Comparison of ENCODE assay signal across 21 cellular contexts in genomic region chr17:15123593-15124590, GRCh38.
DNase-seq lines count a peak whose midpoint lies in the region; FAIRE-seq and TF ChIP-seq lines count a peak whose summit lies in the region.
"Had no signal": no experiment of that assay in that cellular context is flagged by ENCODE, and none has a peak within 500 bp of the region (broad histone marks: within the 10 kb centered on the region; RNA-seq: fewer than 3 reads in every experiment).

No MANE protein-coding gene starts in this region.

- H3K18ac ChIP-seq in mesendoderm (ENCODE audit: low read length) = no peak overlapping the region

- H4K8ac ChIP-seq in mesendoderm (ENCODE audit: low read depth, low read length) = no peak overlapping the region

- no peak overlapping the region for H2BK5ac ChIP-seq in mesendoderm (ENCODE audit: low read length)

- no peaks in the 10 kb centered on the region for H3K27me3 ChIP-seq in astrocyte (ENCODE audit: insufficient read depth, low read length)
- no peaks in the 10 kb centered on the region for H3K27me3 ChIP-seq in mesendoderm (ENCODE audit: insufficient read depth, low read length, poor library complexity)
- no peaks in the 10 kb centered on the region for H3K27me3 ChIP-seq in smooth muscle cell (ENCODE audit: low read depth)

- H3K4me2 ChIP-seq in astrocyte (ENCODE audit: low read length) = peak overlapping the region; percentile 38
- no peak overlapping the region for H3K4me2 ChIP-seq in mesendoderm (ENCODE audit: low read length)
- H3K4me2 ChIP-seq in smooth muscle cell = no peak overlapping the region

- peak; percentile 86 for FAIRE-seq in astrocyte (lab: Jason Lieb, UNC)
- FAIRE-seq in D721Med (lab: Jason Lieb, UNC) = no peak

- H3K23ac ChIP-seq in mesendoderm (ENCODE audit: low read length) = no peak overlapping the region

- no peak overlapping the region for H3K56ac ChIP-seq in mesendoderm (ENCODE audit: low read length)

- no peak overlapping the region for H4K5ac ChIP-seq in mesendoderm (ENCODE audit: low read length)

- H2AK5ac ChIP-seq in mesendoderm (ENCODE audit: low read length) = no peak overlapping the region

- TF ChIP-seq CTCF in AG10803 (conservative IDR thresholded peaks at IDR 0.05; ENCODE audit: low read length) (no peak), astrocyte (IDR thresholded peaks at IDR 0.05; ENCODE audit: insufficient read depth, low read depth, low read length) (no peak), smooth muscle cell (IDR thresholded peaks at IDR 0.05; ENCODE audit: borderline replicate concordance, insufficient read depth, poor library complexity, severe bottlenecking) (no peak), D721Med (IDR thresholded peaks at IDR 0.05; ENCODE audit: insufficient read depth, missing control alignments) (no peak)

- H3K9ac ChIP-seq in astrocyte (ENCODE audit: low read length) (no peak overlapping the region), mesendoderm (ENCODE audit: low read length) (no peak overlapping the region), smooth muscle cell (ENCODE audit: low read depth) (no peak overlapping the region)

- H3K4ac ChIP-seq in mesendoderm (ENCODE audit: low read depth, low read length) = no peak overlapping the region

- H3K4me1 ChIP-seq in astrocyte (ENCODE audit: insufficient read depth, low read length) (peaks cover 18% of the 10 kb centered on the region), mesendoderm (ENCODE audit: control insufficient read depth, low read depth, low read length) (no peaks in the 10 kb centered on the region), smooth muscle cell (ENCODE audit: low read depth) (peaks cover 30% of the 10 kb centered on the region)
- H3K4me1 ChIP-seq: psoas muscle had no signal

- no peak overlapping the region for H3K4me3 Mint-ChIP-seq in astrocyte (ENCODE audit: unreplicated experiment)
- H3K4me3 Mint-ChIP-seq: activated B cell treated with CpG ODN at 0.5 μM for 24 hours; dendritic cell treated with granulocyte-macrophage colony-stimulating factor and Interleukin-4, amounts not matched to agents 40 ng/mL and 50 ng/mL, for 4 days had no signal

- no peaks in the 10 kb centered on the region for H3K36me3 ChIP-seq in astrocyte (ENCODE audit: insufficient read depth, low read length)
- H3K36me3 ChIP-seq in mesendoderm (ENCODE audit: control insufficient read depth, insufficient read depth, low read length) = no peaks in the 10 kb centered on the region
- no peaks in the 10 kb centered on the region for H3K36me3 ChIP-seq in smooth muscle cell (ENCODE audit: low read depth)

- no peaks in the 10 kb centered on the region for H3K27me3 Mint-ChIP-seq in astrocyte (ENCODE audit: low read depth, unreplicated experiment)

- H2BK120ac ChIP-seq in mesendoderm (ENCODE audit: low read depth, low read length) = no peak overlapping the region

- no CpG with 5 or more reads among the region's 7 CpGs for WGBS in mesendoderm (ENCODE audit: extremely low coverage, insufficient coverage, low lambda C conversion rate)
- WGBS in smooth muscle cell (ENCODE audit: low lambda C conversion rate) = 56% methylated on average over 7 of the region's 7 CpGs

- H3K4me3 ChIP-seq in AG10803 (ENCODE audit: low read length) = no peak overlapping the region
- H3K4me3 ChIP-seq in astrocyte (ENCODE audit: insufficient read depth, low read depth, low read length) = no peak overlapping the region
- no peak overlapping the region for H3K4me3 ChIP-seq in mesendoderm (ENCODE audit: low read length)
- H3K4me3 ChIP-seq in smooth muscle cell = no peak overlapping the region
- H3K4me3 ChIP-seq: psoas muscle had no signal

- H3F3A ChIP-seq in smooth muscle cell (ENCODE audit: low read depth) = no peaks in the 10 kb centered on the region

- peak overlapping the region; percentile 53 for H3K27ac Mint-ChIP-seq in astrocyte (ENCODE audit: unreplicated experiment)
- H3K27ac Mint-ChIP-seq: activated B cell treated with CpG ODN at 0.5 μM for 24 hours; dendritic cell treated with granulocyte-macrophage colony-stimulating factor and Interleukin-4, amounts not matched to agents 40 ng/mL and 50 ng/mL, for 4 days had no signal

- peaks cover 2% of the 10 kb centered on the region for H3K9me3 Mint-ChIP-seq in astrocyte (ENCODE audit: unreplicated experiment)
- H3K9me3 Mint-ChIP-seq: activated B cell treated with CpG ODN at 0.5 μM for 24 hours had no signal

- H2AFZ ChIP-seq in astrocyte (ENCODE audit: low read depth, low read length) (no peak overlapping the region), smooth muscle cell (ENCODE audit: low read depth) (no peak overlapping the region)

- H3K36me3 Mint-ChIP-seq in astrocyte (ENCODE audit: low read depth, unreplicated experiment) = no peaks in the 10 kb centered on the region

- peak overlapping the region; percentile 48 for H3K27ac ChIP-seq in astrocyte (ENCODE audit: low read depth, low read length)
- H3K27ac ChIP-seq in mesendoderm (ENCODE audit: low read depth, low read length) = no peak overlapping the region
- H3K27ac ChIP-seq in smooth muscle cell (ENCODE audit: low read depth) = no peak overlapping the region
- H3K27ac ChIP-seq: psoas muscle had no signal

- H3K4me1 Mint-ChIP-seq in astrocyte (ENCODE audit: low read depth, unreplicated experiment) = peaks cover 18% of the 10 kb centered on the region
- H3K4me1 Mint-ChIP-seq: activated B cell treated with CpG ODN at 0.5 μM for 24 hours had no signal

- no peak overlapping the region for H2BK15ac ChIP-seq in mesendoderm (replicated peaks; ENCODE audit: low read depth)

- no peaks in the 10 kb centered on the region for H4K20me1 ChIP-seq in astrocyte (ENCODE audit: insufficient read depth, low read length)
- no peaks in the 10 kb centered on the region for H4K20me1 ChIP-seq in smooth muscle cell (ENCODE audit: low read depth)

- no peaks in the 10 kb centered on the region for H3K9me3 ChIP-seq in astrocyte (ENCODE audit: insufficient read depth, low read depth, low read length)
- H3K9me3 ChIP-seq in smooth muscle cell (replicated peaks; ENCODE audit: low read depth) = no peaks in the 10 kb centered on the region
- H3K9me3 ChIP-seq: psoas muscle had no signal

- no peaks in the 10 kb centered on the region for H3K79me1 ChIP-seq in mesendoderm (ENCODE audit: low read length)

- DNase-seq in AG10803 (ENCODE audit: low read depth) (peak; percentile 91), HS-27A (ENCODE audit: low read depth) (peak; percentile 78), astrocyte (ENCODE audit: low read depth) (peak; percentile 28), mesendoderm (peak; percentile 87), smooth muscle cell (lab: John Stamatoyannopoulos, UW; ENCODE audit: unreplicated experiment) (no peak), D721Med (ENCODE audit: insufficient read length, low spot score) (no peak), NCI-H2196 (lab: John Stamatoyannopoulos, UW; ENCODE audit: unreplicated experiment) (no peak), NCI-H187 (lab: John Stamatoyannopoulos, UW) (no peak)
- DNase-seq: activated B cell treated with CpG ODN at 0.5 μM for 24 hours; activated gamma-delta T cell treated with Interleukin-2 at 50 U/mL for 16 hours; AML-193; DMS79 treated with DMSO at 0.1 percent for 48 hours; GOT3; hypothalamus; left colon; NCI-H1048; NCI-H774; psoas muscle; stimulated activated naive CD4-positive, alpha-beta T cell treated with Interleukin-2 at 50 U/mL for 16 hours; T-helper 1 cell had no signal

- H3K79me2 ChIP-seq in astrocyte (ENCODE audit: insufficient read depth, low read length) = no peaks in the 10 kb centered on the region
- no peaks in the 10 kb centered on the region for H3K79me2 ChIP-seq in mesendoderm (ENCODE audit: control insufficient read depth, insufficient read depth, low read length)
- H3K79me2 ChIP-seq in smooth muscle cell (ENCODE audit: low read depth) = no peaks in the 10 kb centered on the region

Comparison
In these comparisons a context has a peak if more than half of its experiments do, and no peak if none do; other contexts are left out.
1. DNase-seq: peak in AG10803 (single experiment), HS-27A (single experiment), astrocyte (single experiment) and mesendoderm (single experiment); none in smooth muscle cell (single experiment), D721Med (single experiment), NCI-H2196 (single experiment) and NCI-H187 (0 of 2).